In the genomic region with DNA sequence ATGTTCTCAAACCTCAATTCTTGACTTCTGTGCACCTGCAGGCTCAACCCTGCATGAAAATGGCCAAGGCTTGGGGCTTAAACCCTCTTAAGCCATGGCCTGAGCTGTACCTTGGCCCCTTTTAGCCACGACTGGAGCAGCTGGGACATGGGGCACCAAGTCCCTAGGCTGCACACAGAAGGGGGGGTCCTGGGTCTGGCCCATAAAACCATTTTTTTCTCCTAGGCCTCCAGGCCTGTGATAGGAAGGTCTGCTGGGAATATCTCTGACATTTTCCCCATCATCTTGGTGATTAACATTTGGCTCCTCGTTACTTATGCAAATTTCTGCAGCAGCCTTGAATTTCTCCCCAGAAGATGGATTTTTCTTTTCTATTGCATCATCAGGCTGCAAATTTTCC, we compare ENCODE assay signal across 28 cellular contexts.
"Had no signal": no experiment of that assay in that cellular context is flagged by ENCODE, and none has a peak within 500 bp of the region (broad histone marks: within the 10 kb centered on the region; RNA-seq: fewer than 3 reads in every experiment).

No MANE protein-coding gene starts in this region.

- DNase-seq: colonic mucosa; cortex of kidney; dermis blood vessel endothelial cell; dorsolateral prefrontal cortex; effector CD4-positive, alpha-beta T cell; effector CD8-positive, alpha-beta T cell; effector memory CD4-positive, alpha-beta T cell; effector memory CD8-positive, alpha-beta T cell; endodermal cell; erythroblast; esophagus squamous epithelium; foreskin fibroblast; foreskin keratinocyte; foreskin melanocyte; gastrocnemius medialis; glutamatergic neuron; head of caudate nucleus; heart left ventricle; heart right ventricle had no signal

- H3K36me3 ChIP-seq: colonic mucosa, esophagus muscularis mucosa, esophagus squamous epithelium, gastrocnemius medialis, gastroesophageal sphincter, heart left ventricle, heart right ventricle had no signal

- H3K27me3 ChIP-seq: colonic mucosa, esophagus muscularis mucosa, esophagus squamous epithelium, foreskin keratinocyte, gastrocnemius medialis, gastroesophageal sphincter, heart left ventricle, heart right ventricle had no signal

- H3K4me3 ChIP-seq: colonic mucosa, coronary artery, dorsolateral prefrontal cortex, esophagus muscularis mucosa, esophagus squamous epithelium, gastrocnemius medialis, gastroesophageal sphincter, heart left ventricle, heart right ventricle had no signal

- FAIRE-seq: colon, endometrium, endothelial cell of umbilical vein, frontal cortex had no signal

- ATAC-seq: effector memory CD8-positive, alpha-beta T cell; esophagus mucosa; foreskin keratinocyte; gastrocnemius medialis; gastroesophageal sphincter; heart left ventricle; heart right ventricle had no signal

- H3K27ac ChIP-seq: colonic mucosa, coronary artery, dorsolateral prefrontal cortex, epithelial cell of prostate, esophagus muscularis mucosa, esophagus squamous epithelium, foreskin keratinocyte, gastrocnemius medialis, gastroesophageal sphincter, heart left ventricle, heart right ventricle had no signal

- H3K4me1 ChIP-seq: colonic mucosa, esophagus squamous epithelium, foreskin keratinocyte, gastroesophageal sphincter had no signal

- H3K9me3 ChIP-seq: colonic mucosa, esophagus muscularis mucosa, esophagus squamous epithelium, gastrocnemius medialis, gastroesophageal sphincter had no signal
